In genomic region chr1:210296682-210297081, GRCh38 we compare ENCODE assay signal across 24 cellular contexts. TPM values are rescaled to one million over a fixed set of nuclear protein-coding genes. Genes with fewer than 3 reads are reported as not detected.
DNase-seq lines count a peak whose midpoint lies in the region; ATAC-seq, FAIRE-seq and TF ChIP-seq lines count a peak whose summit lies in the region.
"Had no signal": no experiment of that assay in that cellular context is flagged by ENCODE, and none has a peak within 500 bp of the region (broad histone marks: within the 10 kb centered on the region; RNA-seq: fewer than 3 reads in every experiment).

No MANE protein-coding gene starts in this region.

- peaks cover 3% of the 10 kb centered on the region for H3K79me2 ChIP-seq in trophoblast cell (ENCODE audit: control insufficient read depth, insufficient read depth, low read length, poor library complexity)
- H3K79me2 ChIP-seq in neural progenitor cell (ENCODE audit: low read depth), result no peaks in the 10 kb centered on the region

- H3K23ac ChIP-seq in IMR-90 (ENCODE audit: low read depth, low read length) (no peak overlapping the region), trophoblast cell (ENCODE audit: low read length) (no peak overlapping the region)

- H2BK20ac ChIP-seq in IMR-90 (ENCODE audit: low read depth, low read length), result no peak overlapping the region

- no peak overlapping the region for H2BK15ac ChIP-seq in IMR-90 (ENCODE audit: low read depth, low read length)

- H2AK9ac ChIP-seq in IMR-90 (replicated peaks; ENCODE audit: low read depth, low read length, poor library complexity), result no peak overlapping the region

- no TSS peak for BruUV-seq in IMR-90 (replicated peaks; lab: Mats Ljungman, UMichigan)

- H2BK120ac ChIP-seq in IMR-90 (ENCODE audit: low read depth, low read length), result no peak overlapping the region
- H2BK120ac ChIP-seq in trophoblast cell (ENCODE audit: insufficient read depth, low read length, poor library complexity), result peak overlapping the region; percentile 90

- H3K27me3 Mint-ChIP-seq in nephron (ENCODE audit: low read depth) (peaks cover 31% of the 10 kb centered on the region), endodermal cell (ENCODE audit: insufficient read depth) (peaks cover 11% of the 10 kb centered on the region), neural progenitor cell (ENCODE audit: insufficient read depth, low read depth) (peaks cover 16% of the 10 kb centered on the region)
- peaks cover 63% of the 10 kb centered on the region for H3K27me3 Mint-ChIP-seq in activated T-cell treated with anti-CD3 and anti-CD28 coated beads, Interleukin-2, amount 50 U/mL, for 24 hours

- no peaks in the 10 kb centered on the region for H4K20me1 ChIP-seq in IMR-90 (ENCODE audit: insufficient read depth, low read length)
- no peaks in the 10 kb centered on the region for H4K20me1 ChIP-seq in neural progenitor cell (ENCODE audit: low read depth)
- H4K20me1 ChIP-seq: BLaER1 treated with 17β-estradiol and CSF1 and Interleukin-3, amounts not matched to agents 10 nM and 100 nM had no signal

- CTCF ChIA-PET in A549 (lab: Yijun Ruan, JAX), result interaction anchor here (6.7 kb wide), 1 partner anchor 15 kb away, joined by 26 read pairs; no protein-coding TSS in a partner anchor
- CTCF ChIA-PET in IMR-90 (lab: Yijun Ruan, JAX), result no interaction called here

- TF ChIP-seq CTCF in A549 (IDR thresholded peaks at IDR 0.05) (no peak), IMR-90 (conservative IDR thresholded peaks at IDR 0.05; ENCODE audit: low read depth, low read length) (no peak), nephron (IDR thresholded peaks at IDR 0.05; ENCODE audit: unreplicated experiment in 3 of 3) (no peak), endodermal cell (conservative IDR thresholded peaks at IDR 0.05) (no peak), dorsolateral prefrontal cortex (IDR thresholded peaks at IDR 0.05 in 54 of 56, conservative IDR thresholded peaks at IDR 0.05 in 2 of 56; ENCODE audit: low read depth in 1 of 56, partially characterized antibody in 56 of 56) (no peak), neural progenitor cell (IDR thresholded peaks at IDR 0.05) (no peak)

- dilution Hi-C loops in IMR-90 (cut with HindIII; ENCODE audit: low sequenced_read_pairs, unreplicated experiment), result no loop called here

- H3K36me3 ChIP-seq in IMR-90 (ENCODE audit: control insufficient read depth, insufficient read depth, low read length) (no peaks in the 10 kb centered on the region), trophoblast cell (ENCODE audit: control insufficient read depth in 1 of 2, insufficient read depth in 2 of 2, low read length in 2 of 2) (no peaks in the 10 kb centered on the region), endodermal cell (ENCODE audit: control insufficient read depth, insufficient read depth, low read length) (no peaks in the 10 kb centered on the region), neural progenitor cell (no peaks in the 10 kb centered on the region)
- H3K36me3 ChIP-seq: BLaER1 treated with 17β-estradiol and CSF1 and Interleukin-3, amounts not matched to agents 10 nM and 100 nM had no signal

- H3K4me3 ChIP-seq in A549, result no peak overlapping the region
- no peak overlapping the region for H3K4me3 ChIP-seq in IMR-90 (ENCODE audit: insufficient read depth, low read depth, low read length)
- no peak overlapping the region for H3K4me3 ChIP-seq in trophoblast cell (ENCODE audit: low read depth, low read length)
- H3K4me3 ChIP-seq in endodermal cell (ENCODE audit: low read length), result no peak overlapping the region
- no peak overlapping the region for H3K4me3 ChIP-seq in dorsolateral prefrontal cortex
- no peak overlapping the region for H3K4me3 ChIP-seq in neural progenitor cell
- H3K4me3 ChIP-seq: BLaER1 treated with 17β-estradiol and CSF1 and Interleukin-3, amounts not matched to agents 10 nM and 100 nM had no signal

- H3K4ac ChIP-seq in IMR-90 (ENCODE audit: low read depth, low read length) (no peak overlapping the region), trophoblast cell (ENCODE audit: low read depth, low read length) (no peak overlapping the region)

- H3K36me3 Mint-ChIP-seq in nephron (ENCODE audit: low read depth), result no peaks in the 10 kb centered on the region
- no peaks in the 10 kb centered on the region for H3K36me3 Mint-ChIP-seq in endodermal cell (ENCODE audit: low read depth)
- no peaks in the 10 kb centered on the region for H3K36me3 Mint-ChIP-seq in activated T-cell treated with anti-CD3 and anti-CD28 coated beads, Interleukin-2, amount 50 U/mL, for 24 hours (ENCODE audit: low read depth)
- H3K36me3 Mint-ChIP-seq in neural progenitor cell, result no peaks in the 10 kb centered on the region
- H3K36me3 Mint-ChIP-seq: CD8-positive, alpha-beta T cell had no signal

- H3K4me1 Mint-ChIP-seq in nephron (peaks cover 62% of the 10 kb centered on the region), endodermal cell (peaks cover 30% of the 10 kb centered on the region), neural progenitor cell (peaks cover 42% of the 10 kb centered on the region)
- H3K4me1 Mint-ChIP-seq in activated T-cell treated with anti-CD3 and anti-CD28 coated beads, Interleukin-2, amount 50 U/mL, for 24 hours (ENCODE audit: low read depth), result peaks cover 5% of the 10 kb centered on the region

- no peak for TF ChIP-seq RAD21 in A549 (conservative IDR thresholded peaks at IDR 0.05 in 1 of 2, IDR thresholded peaks at IDR 0.05 in 1 of 2)
- no peak for TF ChIP-seq RAD21 in IMR-90 (IDR thresholded peaks at IDR 0.05; ENCODE audit: low read length)

- H3K4me2 ChIP-seq in A549 (no peak overlapping the region), IMR-90 (ENCODE audit: low read depth, low read length) (no peak overlapping the region), trophoblast cell (ENCODE audit: low read length) (no peak overlapping the region), neural progenitor cell (no peak overlapping the region)
- H3K4me2 ChIP-seq: BLaER1 treated with 17β-estradiol and CSF1 and Interleukin-3, amounts not matched to agents 10 nM and 100 nM had no signal

- H2BK5ac ChIP-seq in IMR-90 (ENCODE audit: low read depth, low read length, poor library complexity, severe bottlenecking), result no peak overlapping the region
- peak overlapping the region; percentile 1 for H2BK5ac ChIP-seq in trophoblast cell (ENCODE audit: low read depth, low read length, poor library complexity)

- DNase-seq in A549 (ENCODE audit: low read depth in 1 of 2, low spot score in 1 of 2) (no peak), IMR-90 (no peak), trophoblast cell (no peak), endodermal cell (no peak), dorsolateral prefrontal cortex (no peak), neural progenitor cell (ENCODE audit: low spot score) (no peak)
- DNase-seq in activated T-cell treated with anti-CD3 and anti-CD28 coated beads, Interleukin-2, amount 50 U/mL, for 24 hours, result no peak
- DNase-seq: 8988T; AML-193; Caco-2; Calu3; CD4-positive, alpha-beta T cell; CD8-positive, alpha-beta T cell; DMS79 treated with DMSO at 0.1 percent for 48 hours; GF-D8 had no signal

- intact Hi-C loops in IMR-90 (cut with micrococcal nuclease) (no loop called here), dorsolateral prefrontal cortex (cut with DNase I) (no loop called here)

- H3K56ac ChIP-seq in IMR-90 (ENCODE audit: extremely low read depth, insufficient read depth, low read length), result no peak overlapping the region

- no peak overlapping the region for H4K5ac ChIP-seq in IMR-90 (ENCODE audit: low read depth, low read length)

- H4K8ac ChIP-seq in IMR-90 (ENCODE audit: low read depth in 2 of 2, low read length in 2 of 2), result no peak overlapping the region
- no peak overlapping the region for H4K8ac ChIP-seq in trophoblast cell (ENCODE audit: low read depth, low read length)

- no peak overlapping the region for H3K14ac ChIP-seq in IMR-90 (replicated peaks; ENCODE audit: low read depth, low read length)
- H3K14ac ChIP-seq in trophoblast cell (ENCODE audit: low read length), result peak overlapping the region; percentile 40

- H4K12ac ChIP-seq in trophoblast cell (ENCODE audit: low read depth, low read length), result no peak overlapping the region

- H3K27ac ChIP-seq in A549 (no peak overlapping the region), IMR-90 (ENCODE audit: insufficient read depth, low read length) (no peak overlapping the region), trophoblast cell (ENCODE audit: low read depth, low read length) (no peak overlapping the region), endodermal cell (ENCODE audit: low read depth, low read length) (no peak overlapping the region), dorsolateral prefrontal cortex (no peak overlapping the region), neural progenitor cell (no peak overlapping the region)
- H3K27ac ChIP-seq: BLaER1 treated with 17β-estradiol and CSF1 and Interleukin-3, amounts not matched to agents 10 nM and 100 nM; C4-2B had no signal

- H3F3A ChIP-seq in neural progenitor cell (ENCODE audit: low read depth), result peaks cover 38% of the 10 kb centered on the region

- in situ Hi-C loops in IMR-90 (cut with MboI; ENCODE audit: low sequenced_read_pairs), result no loop called here

- H3K4me1 ChIP-seq in A549 (0 out of 3 replicates have a peak, but pooled peaks cover 3% of the 10 kb centered on the region), IMR-90 (ENCODE audit: control insufficient read depth, insufficient read depth, low read length) (peaks cover 3% of the 10 kb centered on the region; the same call in 1 of the 2 replicates), trophoblast cell (ENCODE audit: control insufficient read depth in 1 of 2, insufficient read depth in 2 of 2, low read length in 2 of 2) (peaks cover 19 to 36% of the 10 kb centered on the region in 2 experiments), endodermal cell (ENCODE audit: control insufficient read depth, insufficient read depth, low read length) (peaks cover 13% of the 10 kb centered on the region), neural progenitor cell (peaks cover 47% of the 10 kb centered on the region)
- H3K4me1 ChIP-seq: Caco-2 had no signal

- H2BK12ac ChIP-seq in trophoblast cell (ENCODE audit: low read length), result peak overlapping the region; percentile 75

- TF ChIP-seq POLR2A in A549 (IDR thresholded peaks at IDR 0.05; ENCODE audit: low read length) (no peak), IMR-90 (IDR thresholded peaks at IDR 0.05; ENCODE audit: low read depth, low read length) (no peak)

- H3K9me3 ChIP-seq in A549 (no peaks in the 10 kb centered on the region), IMR-90 (ENCODE audit: control insufficient read depth, insufficient read depth, low read length) (no peaks in the 10 kb centered on the region), trophoblast cell (ENCODE audit: insufficient read depth, low read depth, low read length) (no peaks in the 10 kb centered on the region), endodermal cell (ENCODE audit: control insufficient read depth, low read length) (no peaks in the 10 kb centered on the region), neural progenitor cell (ENCODE audit: low read depth) (no peaks in the 10 kb centered on the region)
- H3K9me3 ChIP-seq: BLaER1 treated with 17β-estradiol and CSF1 and Interleukin-3, amounts not matched to agents 10 nM and 100 nM; Caco-2 had no signal

- H4K91ac ChIP-seq in IMR-90 (ENCODE audit: insufficient read depth, low read depth, low read length) (no peak overlapping the region), trophoblast cell (ENCODE audit: low read depth, low read length) (peak overlapping the region; percentile 90)

- no peak for FAIRE-seq in A549 (lab: Jason Lieb, UNC)
- FAIRE-seq: A204.1, D721Med, G401.6, GM12891, GM19239 had no signal

- H3K4me3 Mint-ChIP-seq in nephron, result no peak overlapping the region
- H3K4me3 Mint-ChIP-seq in endodermal cell, result no peak overlapping the region
- H3K4me3 Mint-ChIP-seq in activated T-cell treated with anti-CD3 and anti-CD28 coated beads, Interleukin-2, amount 50 U/mL, for 24 hours, result no peak overlapping the region
- H3K4me3 Mint-ChIP-seq in neural progenitor cell, result no peak overlapping the region
- H3K4me3 Mint-ChIP-seq: B cell; CD4-positive, alpha-beta T cell; CD8-positive, alpha-beta T cell had no signal

- WGBS in A549 (ENCODE audit: missing lambda C conversion rate), result 95% methylated on average over 3 of the region's 3 CpGs
- 80% methylated on average over 1 of the region's 3 CpGs; no CpG with 5 or more reads in 1 of the 2 experiments for WGBS in IMR-90 (ENCODE audit: extremely low coverage in 2 of 2, insufficient read length in 1 of 2), 2 experiments
- WGBS in trophoblast cell (ENCODE audit: extremely low coverage, insufficient coverage, insufficient read length), result no CpG with 5 or more reads among the region's 3 CpGs
- 92 to 100% methylated on average over 2 to 3 of the region's 3 CpGs for WGBS in endodermal cell (ENCODE audit: insufficient coverage in 1 of 2, insufficient read length in 1 of 2), 2 experiments

- H3K9me3 Mint-ChIP-seq in nephron (no peaks in the 10 kb centered on the region), endodermal cell (no peaks in the 10 kb centered on the region), neural progenitor cell (peaks cover 2% of the 10 kb centered on the region)
- no peaks in the 10 kb centered on the region for H3K9me3 Mint-ChIP-seq in activated T-cell treated with anti-CD3 and anti-CD28 coated beads, Interleukin-2, amount 50 U/mL, for 24 hours
- H3K9me3 Mint-ChIP-seq: CD4-positive, alpha-beta T cell; CD8-positive, alpha-beta T cell had no signal

- TF ChIP-seq EP300 in A549 (IDR thresholded peaks at IDR 0.05), result no peak

- ATAC-seq in A549 (no peak), IMR-90 (ENCODE audit: low read depth) (no peak)
- ATAC-seq: CD8-positive, alpha-beta T cell had no signal

- H2AK5ac ChIP-seq in IMR-90 (ENCODE audit: low read depth, low read length) (no peak overlapping the region), trophoblast cell (ENCODE audit: low read length) (peak overlapping the region; percentile 2)

- H3K9me1 ChIP-seq in IMR-90 (ENCODE audit: insufficient read depth, low read length), result no peaks in the 10 kb centered on the region

- peaks cover 29% of the 10 kb centered on the region for H3K27me3 ChIP-seq in IMR-90 (ENCODE audit: control insufficient read depth, insufficient read depth, low read length)
- H3K27me3 ChIP-seq in trophoblast cell (ENCODE audit: insufficient read depth, low read length), result no peaks in the 10 kb centered on the region
- H3K27me3 ChIP-seq in endodermal cell (ENCODE audit: control insufficient read depth, insufficient read depth, low read length, poor library complexity, severe bottlenecking), result peaks cover 1% of the 10 kb centered on the region
- H3K27me3 ChIP-seq in dorsolateral prefrontal cortex, result peaks cover 0 to 8% (median 0%) of the 10 kb centered on the region in 45 donors
- H3K27me3 ChIP-seq in neural progenitor cell, result no peaks in the 10 kb centered on the region

- no peak overlapping the region for H3K9ac ChIP-seq in IMR-90 (ENCODE audit: low read depth, low read length)
- no peak overlapping the region for H3K9ac ChIP-seq in trophoblast cell (ENCODE audit: low read length)
- no peak overlapping the region for H3K9ac ChIP-seq in endodermal cell (ENCODE audit: extremely low read depth, low read length, poor library complexity, severe bottlenecking)
- no peak overlapping the region for H3K9ac ChIP-seq in neural progenitor cell
- H3K9ac ChIP-seq: BLaER1 treated with 17β-estradiol and CSF1 and Interleukin-3, amounts not matched to agents 10 nM and 100 nM had no signal

- H3K18ac ChIP-seq in IMR-90 (ENCODE audit: low read depth, low read length), result no peak overlapping the region
- H3K18ac ChIP-seq in trophoblast cell (ENCODE audit: low read length), result no peak overlapping the region

- H2AFZ ChIP-seq in IMR-90 (replicated peaks; ENCODE audit: low read length, poor library complexity) (no peak overlapping the region), trophoblast cell (ENCODE audit: insufficient read depth, low read length, poor library complexity) (no peak overlapping the region), neural progenitor cell (replicated peaks) (no peak overlapping the region)

- POLR2A ChIA-PET in A549 (lab: Yijun Ruan, JAX), result no interaction called here
- POLR2A ChIA-PET in IMR-90 (lab: Charles Lee; ENCODE audit: unreplicated experiment), result no interaction called here

- no peaks in the 10 kb centered on the region for H3K79me1 ChIP-seq in IMR-90 (ENCODE audit: low read depth in 1 of 2, low read length in 2 of 2)
- peaks cover 34% of the 10 kb centered on the region for H3K79me1 ChIP-seq in trophoblast cell (ENCODE audit: low read length)

- H3K27ac Mint-ChIP-seq in nephron (peak overlapping the region in 2 of 3 experiments; percentile 55 to 96), endodermal cell (no peak overlapping the region), neural progenitor cell (no peak overlapping the region)
- no peak overlapping the region for H3K27ac Mint-ChIP-seq in activated T-cell treated with anti-CD3 and anti-CD28 coated beads, Interleukin-2, amount 50 U/mL, for 24 hours
- H3K27ac Mint-ChIP-seq: B cell; CD4-positive, alpha-beta T cell; CD8-positive, alpha-beta T cell had no signal

RNA-seq across cellular contexts. Expression of gene HHAT, which starts 32.0 kb away (rescaled TPM):
- polyA plus RNA-seq in A549 (2011; rRNA removed) (4.5 and 5.0 TPM in 2 replicates), A549 (2017; fragmentation: RNase III; extraction: RNeasy Plus Mini Kit Qiagen cat#74134 plus additional on column Dnase treatment) (3.6 to 3.8 TPM (median 3.6 TPM) in 3 replicates), IMR-90 (2012; rRNA removed) (1.2 and 1.7 TPM in 2 replicates)
- polyA plus RNA-seq in A549 (2012; cell fraction: cytosol; rRNA removed), result 2.1 and 2.5 TPM in 2 replicates
- 3.6 and 4.4 TPM in 2 replicates for polyA plus RNA-seq in A549 (2012; cell fraction: nucleus; rRNA removed)
- 15.8 and 16.8 TPM in 2 replicates for polyA minus RNA-seq in A549 (2011; rRNA and poly(A)+ RNA removed)
- total RNA-seq in IMR-90 (2012; rRNA removed) (2.5 and 2.8 TPM in 2 replicates), endodermal cell (1 to 10 TPM; 6.9 to 9.8 TPM), dorsolateral prefrontal cortex (10 to 100 TPM in 13 of 120 experiments, 1 to 10 TPM in 107; 3.6 to 14.7 (median 7.1) TPM), neural progenitor cell (ENCODE audit: low replicate concordance) (10.3 and 15.4 TPM in 2 replicates)
- polyA plus RNA-seq in IMR-90 (2012; cell fraction: cytosol; rRNA removed), result 1.0 and 2.5 TPM in 2 replicates
- polyA plus RNA-seq in IMR-90 (2012; cell fraction: nucleus; rRNA removed; ENCODE audit: low replicate concordance), result 1.1 and 1.9 TPM in 2 replicates
- 5.1 and 5.2 TPM in 2 replicates for polyA plus RNA-seq in trophoblast cell (2013)
- 6.6 TPM for polyA plus RNA-seq in endodermal cell (2013, experiment 1 of 2)
- 5.7 TPM for polyA plus RNA-seq in endodermal cell (2013, experiment 2 of 2)

Comparison
In these comparisons a context has a peak if more than half of its experiments do, and no peak if none do; other contexts are left out.
1. H3K27ac Mint-ChIP-seq: peak in nephron (2 of 3); none in endodermal cell (single experiment), activated T-cell treated with anti-CD3 and anti-CD28 coated beads, Interleukin-2, amount 50 U/mL, for 24 hours (single experiment) and neural progenitor cell (single experiment).